In genomic region chr12:91928501-91928900, GRCh38 we compare ENCODE assay signal across 31 cellular contexts.
"Had no signal": no experiment of that assay in that cellular context is flagged by ENCODE, and none has a peak within 500 bp of the region (broad histone marks: within the 10 kb centered on the region; RNA-seq: fewer than 3 reads in every experiment).

No MANE protein-coding gene starts in this region.

- DNase-seq: activated B cell treated with CpG ODN at 0.5 μM for 24 hours; activated CD4-positive, alpha-beta T cell treated with anti-CD3 and anti-CD28 coated beads for 48 hours; activated CD4-positive, alpha-beta T cell treated with anti-CD3 and anti-CD28 coated beads, Interleukin-2, amount 50 U/mL, for 1 hour; activated CD4-positive, alpha-beta T cell treated with anti-CD3 and anti-CD28 coated beads, Interleukin-2, amount 50 U/mL, for 48 hours; activated CD8-positive, alpha-beta memory T cell treated with anti-CD3 and anti-CD28 coated beads for 24 hours; activated CD8-positive, alpha-beta T cell treated with anti-CD3 and anti-CD28 coated beads for 36 hours; activated effector memory CD4-positive, alpha-beta T cell treated with anti-CD3 and anti-CD28 coated beads, Interleukin-2, amount 50 U/mL, for 16 hours; activated naive CD4-positive, alpha-beta T cell treated with anti-CD3 and anti-CD28 coated beads for 36 hours; activated naive CD8-positive, alpha-beta T cell treated with anti-CD3 and anti-CD28 coated beads for 36 hours; activated naive CD8-positive, alpha-beta T cell treated with anti-CD3 and anti-CD28 coated beads, Interleukin-2, amount 50 U/mL, for 24 hours; activated T-cell treated with anti-CD3 and anti-CD28 coated beads, Interleukin-2, amount 50 U/mL, for 48 hours; adrenal gland; amygdala; aorta; central memory CD4-positive, alpha-beta T cell; cerebellar nuclear complex; colonic mucosa; effector CD8-positive, alpha-beta T cell; esophagus squamous epithelium; foreskin melanocyte; T-helper 1 cell; T-helper 17 cell; T1000; WERI-Rb-1 had no signal

- H3K4me1 ChIP-seq: adrenal gland, breast epithelium, colonic mucosa had no signal

- H3K27ac ChIP-seq: adrenal gland, breast epithelium, cardiac muscle cell, colonic mucosa, epithelial cell of prostate, esophagus squamous epithelium, gastroesophageal sphincter, WERI-Rb-1 had no signal

- H3K9me3 ChIP-seq: adrenal gland, breast epithelium, colonic mucosa, esophagus squamous epithelium, gastroesophageal sphincter had no signal

- ATAC-seq: activated CD4-positive, CD25-positive, alpha-beta regulatory T cell treated with anti-CD3 and anti-CD28 coated beads, Interleukin-2, amount 50 U/mL, for 24 hours; activated CD8-positive, alpha-beta T cell treated with anti-CD3 and anti-CD28 coated beads for 36 hours; activated naive CD8-positive, alpha-beta T cell treated with anti-CD3 and anti-CD28 coated beads, Interleukin-2, amount 50 U/mL, for 24 hours; gastroesophageal sphincter; T-helper 17 cell had no signal

- H3K36me3 ChIP-seq: adrenal gland, breast epithelium, cardiac muscle cell, colonic mucosa, esophagus squamous epithelium, gastroesophageal sphincter, WERI-Rb-1 had no signal

- FAIRE-seq: endometrium, endothelial cell of umbilical vein had no signal

- H3K4me3 ChIP-seq: adrenal gland, breast epithelium, cardiac muscle cell, colonic mucosa, esophagus squamous epithelium, gastroesophageal sphincter had no signal

- H3K27me3 ChIP-seq: adrenal gland, breast epithelium, cardiac muscle cell, colonic mucosa, esophagus squamous epithelium, gastroesophageal sphincter had no signal
